Comparison of ENCODE assay signal across 8 cellular contexts in genomic region chr11:124622531-124623451, GRCh38. TPM values are rescaled to one million over a fixed set of nuclear protein-coding genes. Genes with fewer than 3 reads are reported as not detected.
A peak's percentile ranks its signal among the peaks of the same experiment; 100 is the strongest.
DNase-seq lines count a peak whose midpoint lies in the region; ATAC-seq and TF ChIP-seq lines count a peak whose summit lies in the region.

Gene TBRG1 (plus strand): TSS chr11:124622864. CDS start chr11:124623084, 220 bp downstream.

- H3K27me3 ChIP-seq in duodenal mucosa (ENCODE audit: control insufficient read depth in 1 of 2, insufficient read depth in 2 of 2, low read length in 2 of 2): peaks cover 0 to 4% of the 10 kb centered on the region in 2 donors
- no peaks in the 10 kb centered on the region for H3K27me3 ChIP-seq in right lobe of liver

- H3K9me3 Mint-ChIP-seq in activated CD4-positive, alpha-beta memory T cell treated with anti-CD3 and anti-CD28 coated beads, Interleukin-2, amount 10 ng/mL, durations not matched to agents 7 days and 5 days: no peaks in the 10 kb centered on the region

- CTCF ChIA-PET in activated CD4-positive, alpha-beta memory T cell treated with anti-CD3 and anti-CD28 coated beads, Interleukin-2, amount 10 ng/mL, durations not matched to agents 7 days and 5 days (lab: Charles Lee): interaction anchor here (0.9 to 1.8 kb wide), 9 partner anchors 9 to 141 kb away, joined by 3 to 5 read pairs (median 3); no protein-coding TSS in a partner anchor

- peak within 1 kb of the TSS; percentile 88 to 96 for H3K9ac ChIP-seq in duodenal mucosa (ENCODE audit: low read depth in 1 of 2, low read length in 2 of 2)

- H3K9me3 ChIP-seq in duodenal mucosa (ENCODE audit: control insufficient read depth in 1 of 2, low read length in 2 of 2): no peaks in the 10 kb centered on the region
- H3K9me3 ChIP-seq in right lobe of liver: no peaks in the 10 kb centered on the region

- peak within 1 kb of the TSS; percentile 84 for H3K4me3 Mint-ChIP-seq in activated CD4-positive, alpha-beta memory T cell treated with anti-CD3 and anti-CD28 coated beads, Interleukin-2, amount 10 ng/mL, durations not matched to agents 7 days and 5 days

- peak within 1 kb of the TSS; percentile 97 to 100 for H3K4me3 ChIP-seq in duodenal mucosa (ENCODE audit: low read depth in 1 of 2, low read length in 2 of 2)
- H3K4me3 ChIP-seq in right lobe of liver: peak within 1 kb of the TSS; percentile 92 to 98 (median 95)

- WGBS in right lobe of liver (ENCODE audit: insufficient coverage, low coverage, low lambda C conversion rate, missing lambda C conversion rate): 2% methylated on average over 18 of the region's 57 CpGs

- H3K36me3 ChIP-seq in duodenal mucosa (ENCODE audit: control insufficient read depth in 1 of 2, insufficient read depth in 2 of 2, low read length in 2 of 2) (peaks cover 14 to 16% of the 10 kb centered on the region in 2 donors), right lobe of liver (peaks cover 0 to 16% (median 6%) of the 10 kb centered on the region in 4 donors)

- TF ChIP-seq POLR2A in right lobe of liver (IDR thresholded peaks at IDR 0.05): peak; percentile 92

- DNase-seq in CD1c-positive myeloid dendritic cell (ENCODE audit: extremely low spot score): peak; percentile 89
- peak; percentile 80 for DNase-seq in NCI-H82 treated with DMSO at 0.1 percent for 48 hours (lab: John Stamatoyannopoulos, UW; ENCODE audit: unreplicated experiment)
- peak; percentile 83 for DNase-seq in activated CD4-positive, alpha-beta memory T cell treated with anti-CD3 and anti-CD28 coated beads, Interleukin-2, amount 10 ng/mL, durations not matched to agents 7 days and 5 days
- DNase-seq in right lobe of liver: peak; percentile 88 to 91 (median 89)
- peak; percentile 73 to 83 for DNase-seq in stimulated activated CD4-positive, alpha-beta T cell treated with anti-CD3 and anti-CD28 coated beads, Interleukin-4, amount 100 ng/mL, for 4 hours

- POLR2A ChIA-PET in activated CD4-positive, alpha-beta memory T cell treated with anti-CD3 and anti-CD28 coated beads, Interleukin-2, amount 10 ng/mL, durations not matched to agents 7 days and 5 days (lab: Charles Lee): interaction anchor here (0.8 to 2.8 kb wide), 11 partner anchors 8 to 947 kb away, joined by 3 to 9 read pairs (median 5); partner anchors contain the start of genes PANX3, SIAE and SPA17

- H3K27ac ChIP-seq in duodenal mucosa (ENCODE audit: low read depth, low read length): peak within 1 kb of the TSS; percentile 87
- peak within 1 kb of the TSS; percentile 88 to 92 (median 91) for H3K27ac ChIP-seq in right lobe of liver

- intact Hi-C loops in right lobe of liver (cut with DNase I): no loop called here

- peaks cover 33% of the 10 kb centered on the region for H3K4me1 Mint-ChIP-seq in activated CD4-positive, alpha-beta memory T cell treated with anti-CD3 and anti-CD28 coated beads, Interleukin-2, amount 10 ng/mL, durations not matched to agents 7 days and 5 days

- H3K4me1 ChIP-seq in duodenal mucosa (ENCODE audit: control insufficient read depth in 1 of 2, insufficient read depth in 2 of 2, low read length in 2 of 2): peaks cover 21 to 32% of the 10 kb centered on the region in 2 donors
- peaks cover 0 to 12% (median 4%) of the 10 kb centered on the region in 4 donors for H3K4me1 ChIP-seq in right lobe of liver

- no peak for TF ChIP-seq CTCF in right lobe of liver (IDR thresholded peaks at IDR 0.05)

- peak; percentile 99 for ATAC-seq in GM19438 (IDR thresholded peaks at IDR 0.05; ENCODE audit: low read depth, unreplicated experiment)
- ATAC-seq in HG03571 (IDR thresholded peaks at IDR 0.05; ENCODE audit: unreplicated experiment): peak; percentile 99
- ATAC-seq in right lobe of liver: peak; percentile 98 to 99 (median 98)

- peaks cover 17% of the 10 kb centered on the region for H3K27me3 Mint-ChIP-seq in activated CD4-positive, alpha-beta memory T cell treated with anti-CD3 and anti-CD28 coated beads, Interleukin-2, amount 10 ng/mL, durations not matched to agents 7 days and 5 days

- peak within 1 kb of the TSS; percentile 82 for H3K27ac Mint-ChIP-seq in activated CD4-positive, alpha-beta memory T cell treated with anti-CD3 and anti-CD28 coated beads, Interleukin-2, amount 10 ng/mL, durations not matched to agents 7 days and 5 days

- peaks cover 27% of the 10 kb centered on the region for H3K36me3 Mint-ChIP-seq in activated CD4-positive, alpha-beta memory T cell treated with anti-CD3 and anti-CD28 coated beads, Interleukin-2, amount 10 ng/mL, durations not matched to agents 7 days and 5 days (ENCODE audit: low read depth)

RNA-seq across cellular contexts. Expression of gene TBRG1, which starts in this region (rescaled TPM):
- 10 to 100 TPM; 41.4 to 50.6 TPM for total RNA-seq in activated CD4-positive, alpha-beta memory T cell treated with anti-CD3 and anti-CD28 coated beads, Interleukin-2, amount 10 ng/mL, durations not matched to agents 7 days and 5 days
- total RNA-seq in right lobe of liver: 10 to 100 TPM; 13.3 to 20.5 (median 17.9) TPM

Comparison
In these comparisons a context has a peak if more than half of its experiments do, and no peak if none do; other contexts are left out.
1. Peak in every context shown above with its lines: DNase-seq, ATAC-seq, H3K4me3 ChIP-seq and H3K27ac ChIP-seq.